ENCODE assay signal across 2 cellular contexts in the genomic region with DNA sequence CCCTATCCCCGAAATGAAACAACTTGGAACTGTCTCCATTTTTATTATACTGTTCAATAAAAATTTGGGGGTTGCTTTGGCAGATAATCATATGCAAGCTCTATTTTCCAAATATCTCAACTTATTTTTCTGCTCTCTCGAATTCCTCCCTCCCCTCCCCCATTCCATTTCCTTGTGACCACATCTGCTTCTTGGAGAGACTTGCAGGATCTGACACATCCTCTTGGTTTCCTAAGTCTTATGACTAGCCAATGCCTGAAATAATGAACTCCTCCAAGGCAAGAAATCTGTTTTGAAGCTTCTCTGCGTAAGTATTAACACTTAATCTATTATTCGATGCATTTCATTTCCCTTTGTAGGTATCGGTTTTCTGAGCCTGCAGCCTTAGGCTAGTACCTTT.
TF ChIP-seq lines count a peak whose summit lies in the region.

No MANE protein-coding gene starts in this region.

TF ChIP-seq in HepG2, 621 proteins besides CTCF, POLR2A, EP300 and RAD21 (continued from another document):
- TF ChIP-seq, protein P1, sequence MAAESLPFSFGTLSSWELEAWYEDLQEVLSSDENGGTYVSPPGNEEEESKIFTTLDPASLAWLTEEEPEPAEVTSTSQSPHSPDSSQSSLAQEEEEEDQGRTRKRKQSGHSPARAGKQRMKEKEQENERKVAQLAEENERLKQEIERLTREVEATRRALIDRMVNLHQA (CRISPR knock-in tag; IDR thresholded peaks at IDR 0.05) = no peak
- no peak for TF ChIP-seq ZFY (CRISPR knock-in tag; IDR thresholded peaks at IDR 0.05)
- TF ChIP-seq ZNF678 (CRISPR knock-in tag; IDR thresholded peaks at IDR 0.05) = no peak
- TF ChIP-seq, protein P2, sequence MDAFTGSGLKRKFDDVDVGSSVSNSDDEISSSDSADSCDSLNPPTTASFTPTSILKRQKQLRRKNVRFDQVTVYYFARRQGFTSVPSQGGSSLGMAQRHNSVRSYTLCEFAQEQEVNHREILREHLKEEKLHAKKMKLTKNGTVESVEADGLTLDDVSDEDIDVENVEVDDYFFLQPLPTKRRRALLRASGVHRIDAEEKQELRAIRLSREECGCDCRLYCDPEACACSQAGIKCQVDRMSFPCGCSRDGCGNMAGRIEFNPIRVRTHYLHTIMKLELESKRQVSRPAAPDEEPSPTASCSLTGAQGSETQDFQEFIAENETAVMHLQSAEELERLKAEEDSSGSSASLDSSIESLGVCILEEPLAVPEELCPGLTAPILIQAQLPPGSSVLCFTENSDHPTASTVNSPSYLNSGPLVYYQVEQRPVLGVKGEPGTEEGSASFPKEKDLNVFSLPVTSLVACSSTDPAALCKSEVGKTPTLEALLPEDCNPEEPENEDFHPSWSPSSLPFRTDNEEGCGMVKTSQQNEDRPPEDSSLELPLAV (CRISPR knock-in tag; conservative IDR thresholded peaks at IDR 0.05; ENCODE audit: low read depth) = no peak
- no peak for TF ChIP-seq ZNF713 (CRISPR knock-in tag; IDR thresholded peaks at IDR 0.05)
- TF ChIP-seq ZNF619 (CRISPR knock-in tag; IDR thresholded peaks at IDR 0.05) = no peak
- no peak for TF ChIP-seq RORA (CRISPR knock-in tag; IDR thresholded peaks at IDR 0.05)

TF ChIP-seq in SK-N-SH treated with all-trans-retinoic acid at 6 μM for 48 hours, 23 proteins besides CTCF, POLR2A, EP300 and RAD21 (continued from another document):
- TF ChIP-seq TCF4 (CRISPR knock-in tag; IDR thresholded peaks at IDR 0.05; ENCODE audit: borderline replicate concordance) (no peak), TOX (CRISPR knock-in tag; IDR thresholded peaks at IDR 0.05; ENCODE audit: borderline replicate concordance) (no peak)
- TF ChIP-seq, protein P3, sequence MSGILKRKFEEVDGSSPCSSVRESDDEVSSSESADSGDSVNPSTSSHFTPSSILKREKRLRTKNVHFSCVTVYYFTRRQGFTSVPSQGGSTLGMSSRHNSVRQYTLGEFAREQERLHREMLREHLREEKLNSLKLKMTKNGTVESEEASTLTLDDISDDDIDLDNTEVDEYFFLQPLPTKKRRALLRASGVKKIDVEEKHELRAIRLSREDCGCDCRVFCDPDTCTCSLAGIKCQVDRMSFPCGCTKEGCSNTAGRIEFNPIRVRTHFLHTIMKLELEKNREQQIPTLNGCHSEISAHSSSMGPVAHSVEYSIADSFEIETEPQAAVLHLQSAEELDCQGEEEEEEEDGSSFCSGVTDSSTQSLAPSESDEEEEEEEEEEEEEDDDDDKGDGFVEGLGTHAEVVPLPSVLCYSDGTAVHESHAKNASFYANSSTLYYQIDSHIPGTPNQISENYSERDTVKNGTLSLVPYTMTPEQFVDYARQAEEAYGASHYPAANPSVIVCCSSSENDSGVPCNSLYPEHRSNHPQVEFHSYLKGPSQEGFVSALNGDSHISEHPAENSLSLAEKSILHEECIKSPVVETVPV (CRISPR knock-in tag; IDR thresholded peaks at IDR 0.05) = no peak
